ENCODE assay signal across 8 cellular contexts in genomic region chr3:142993958-142994442, GRCh38. TPM values are rescaled to one million over a fixed set of nuclear protein-coding genes. Genes with fewer than 3 reads are reported as not detected.
DNase-seq lines count a peak whose midpoint lies in the region; TF ChIP-seq lines count a peak whose summit lies in the region.

No MANE protein-coding gene starts in this region.

- H3K36me3 ChIP-seq in BE2C, result no peaks in the 10 kb centered on the region
- no peaks in the 10 kb centered on the region for H3K36me3 ChIP-seq in NT2/D1 (ENCODE audit: insufficient read depth, insufficient read length, low read length)
- no peaks in the 10 kb centered on the region for H3K36me3 ChIP-seq in esophagus muscularis mucosa
- no peaks in the 10 kb centered on the region for H3K36me3 ChIP-seq in suprapubic skin

- no peak overlapping the region for H3K27ac Mint-ChIP-seq in nephron progenitor cell

- H3K4me3 Mint-ChIP-seq in nephron progenitor cell, result no peak overlapping the region

- TF ChIP-seq CTCF in BE2C (IDR thresholded peaks at IDR 0.05; ENCODE audit: low read depth, low read length), result peak; percentile 75
- TF ChIP-seq CTCF in esophagus muscularis mucosa (IDR thresholded peaks at IDR 0.05), result peak; percentile 47 to 62 (median 60)
- peak; percentile 72 for TF ChIP-seq CTCF in nephron progenitor cell (IDR thresholded peaks at IDR 0.05)
- TF ChIP-seq CTCF in suprapubic skin (IDR thresholded peaks at IDR 0.05), result peak; percentile 37 to 56

- no peak overlapping the region for H3K27ac ChIP-seq in esophagus muscularis mucosa (replicated peaks in 1 of 4)
- H3K27ac ChIP-seq in suprapubic skin, result no peak overlapping the region

- DNase-seq in BE2C, result peak; percentile 72
- peak; percentile 23 for DNase-seq in GM19238 (ENCODE audit: insufficient read length, low spot score)
- peak; percentile 69 for DNase-seq in HT1080 (ENCODE audit: low read depth)
- DNase-seq in NT2/D1 (ENCODE audit: low read depth, low spot score), result peak; percentile 68
- DNase-seq in activated CD8-positive, alpha-beta memory T cell treated with anti-CD3 and anti-CD28 coated beads, Interleukin-2, amount 50 U/mL, for 4 hours, result peak; percentile 61
- DNase-seq in esophagus muscularis mucosa (ENCODE audit: extremely low spot score), result no peak
- DNase-seq in nephron progenitor cell, result peak; percentile 73
- DNase-seq in suprapubic skin (ENCODE audit: low spot score in 2 of 2), result peak in 1 of 2 donors; percentile 76

- H3K9ac ChIP-seq in NT2/D1 (ENCODE audit: insufficient read length, low read depth), result no peak overlapping the region

- intact Hi-C loops in esophagus muscularis mucosa (cut with DNase I), result loop anchor here (2.0 kb wide), 1 partner anchor 165 kb away; no protein-coding TSS in a partner anchor

- TF ChIP-seq EP300 in esophagus muscularis mucosa (IDR thresholded peaks at IDR 0.05) (no peak), suprapubic skin (IDR thresholded peaks at IDR 0.05) (no peak)

- H3K9me3 ChIP-seq in BE2C (no peaks in the 10 kb centered on the region), NT2/D1 (ENCODE audit: insufficient read depth, low read length) (no peaks in the 10 kb centered on the region), esophagus muscularis mucosa (no peaks in the 10 kb centered on the region), suprapubic skin (no peaks in the 10 kb centered on the region)

- H3K4me3 ChIP-seq in BE2C (ENCODE audit: low read depth, low read length), result no peak overlapping the region
- H3K4me3 ChIP-seq in NT2/D1 (ENCODE audit: insufficient read length, low read depth), result no peak overlapping the region
- no peak overlapping the region for H3K4me3 ChIP-seq in esophagus muscularis mucosa
- H3K4me3 ChIP-seq in suprapubic skin, result no peak overlapping the region

- WGBS in esophagus muscularis mucosa, result 13% methylated on average over 4 of the region's 4 CpGs
- WGBS in suprapubic skin, result 11% methylated on average over 4 of the region's 4 CpGs

- no peaks in the 10 kb centered on the region for H3K9me3 Mint-ChIP-seq in nephron progenitor cell

- no peaks in the 10 kb centered on the region for H3K4me1 ChIP-seq in BE2C
- H3K4me1 ChIP-seq in NT2/D1 (ENCODE audit: insufficient read depth, insufficient read length), result peaks cover 5% of the 10 kb centered on the region
- peaks cover 0 to 5% (median 1%) of the 10 kb centered on the region in 4 donors for H3K4me1 ChIP-seq in esophagus muscularis mucosa
- no peaks in the 10 kb centered on the region for H3K4me1 ChIP-seq in suprapubic skin

- H3K27me3 ChIP-seq in BE2C, result no peaks in the 10 kb centered on the region
- no peaks in the 10 kb centered on the region for H3K27me3 ChIP-seq in NT2/D1 (ENCODE audit: insufficient read depth, insufficient read length)
- H3K27me3 ChIP-seq in esophagus muscularis mucosa, result no peaks in the 10 kb centered on the region
- no peaks in the 10 kb centered on the region for H3K27me3 ChIP-seq in suprapubic skin

- no peak for TF ChIP-seq POLR2A in esophagus muscularis mucosa (IDR thresholded peaks at IDR 0.05; ENCODE audit: low read depth)
- no peak for TF ChIP-seq POLR2A in suprapubic skin (IDR thresholded peaks at IDR 0.05)

- no peaks in the 10 kb centered on the region for H3K36me3 Mint-ChIP-seq in nephron progenitor cell (ENCODE audit: low read depth)

- peaks cover 6% of the 10 kb centered on the region for H3K27me3 Mint-ChIP-seq in nephron progenitor cell (ENCODE audit: low read depth, poor library complexity)

- peaks cover 15% of the 10 kb centered on the region for H3K4me1 Mint-ChIP-seq in nephron progenitor cell

RNA-seq across cellular contexts. Expression of gene U2SURP, which starts 7.4 kb away (rescaled TPM):
- polyA plus RNA-seq in BE2C (2012; ENCODE audit: insufficient read depth, insufficient read length, low read depth), result 58.6 TPM
- total RNA-seq in HT1080 (2014; rRNA removed; shearing (Covaris generic)), result 96.0 and 124 TPM in 2 replicates
- polyA plus RNA-seq in HT1080 (2015; cell fraction: cytosol; rRNA removed), result 67.2 and 90.0 TPM in 2 replicates
- 383 and 410 TPM in 2 replicates for polyA plus RNA-seq in HT1080 (2015; cell fraction: nucleus; rRNA removed)
- 10 to 100 TPM; 35.7 to 58.6 (median 45.2) TPM for total RNA-seq in esophagus muscularis mucosa
- total RNA-seq in suprapubic skin, result 100 to 1,000 TPM in 1 of 4 donors, 10 to 100 TPM in 3; 51.4 to 175 (median 62.1) TPM

RNA-seq across cellular contexts. Expression of gene PAQR9, which starts 30.5 kb away (rescaled TPM):
- 0.48 TPM for polyA plus RNA-seq in BE2C (2012; ENCODE audit: insufficient read depth, insufficient read length, low read depth)
- total RNA-seq in HT1080 (2014; rRNA removed; shearing (Covaris generic)), result 0.03 TPM in 1 of 2 replicates, not detected in the other
- polyA plus RNA-seq in HT1080 (2015; cell fraction: cytosol; rRNA removed), result 0.17 and 0.24 TPM in 2 replicates
- polyA plus RNA-seq in HT1080 (2015; cell fraction: nucleus; rRNA removed), result 0.12 and 0.32 TPM in 2 replicates
- total RNA-seq in esophagus muscularis mucosa, result not detected
- total RNA-seq in suprapubic skin, result not detected
